Comparison of ENCODE assay signal across 5 cellular contexts in the genomic region with DNA sequence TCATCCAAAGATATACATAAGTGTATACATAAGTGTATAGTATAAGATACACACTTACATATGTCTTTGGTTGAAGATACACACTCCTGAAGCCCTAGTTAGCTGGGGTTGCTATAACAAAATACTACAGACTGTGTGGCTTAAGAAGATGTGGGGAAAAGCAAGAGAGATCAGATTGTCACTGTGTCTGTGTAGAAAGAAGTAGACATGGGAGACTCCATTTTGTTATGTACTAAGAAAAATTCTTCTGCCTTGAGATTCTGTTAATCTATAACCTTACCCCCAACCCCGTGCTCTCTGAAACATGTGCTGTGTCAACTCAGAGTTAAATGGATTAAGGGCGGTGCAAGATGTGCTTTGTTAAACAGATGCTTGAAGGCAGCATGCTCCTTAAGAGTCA. TPM values are rescaled to one million over a fixed set of nuclear protein-coding genes. Genes with fewer than 3 reads are reported as not detected.
"Had no signal": no experiment of that assay in that cellular context is flagged by ENCODE, and none has a peak within 500 bp of the region (broad histone marks: within the 10 kb centered on the region; RNA-seq: fewer than 3 reads in every experiment).

No MANE protein-coding gene starts in this region.

RNA-seq across cellular contexts. Expression of gene ADIPOQ, which starts 50.6 kb away (rescaled TPM):
- total RNA-seq: M059J, NCI-H460, PC-3, SJSA1 had no signal
- polyA plus RNA-seq: SK-N-SH had no signal
